In the genomic region with DNA sequence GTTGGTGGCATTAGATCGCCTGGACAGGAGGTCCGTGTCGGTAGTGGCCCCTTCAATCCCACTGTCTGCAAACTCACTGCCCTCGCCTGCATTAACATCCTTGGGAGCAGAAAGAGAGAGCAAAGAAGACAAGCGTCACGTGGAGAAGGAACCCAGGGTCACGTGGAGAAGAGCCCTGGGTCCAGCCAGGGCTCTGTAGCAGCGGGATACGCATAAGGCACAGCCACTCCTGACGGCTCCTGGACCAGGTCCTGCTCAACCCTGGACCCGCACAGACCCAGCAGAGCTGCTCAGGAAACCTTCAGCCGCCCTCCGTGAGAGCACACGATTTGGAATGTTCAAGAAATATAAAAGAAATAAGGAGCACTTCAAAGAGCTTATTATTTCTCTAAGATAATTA, we compare ENCODE assay signal across 2 cellular contexts.
TF ChIP-seq lines count a peak whose summit lies in the region.

No MANE protein-coding gene starts in this region.

TF ChIP-seq in SK-N-SH, 30 proteins besides CTCF, POLR2A, EP300 and RAD21 (continued from another document):
- TF ChIP-seq, protein P1, sequence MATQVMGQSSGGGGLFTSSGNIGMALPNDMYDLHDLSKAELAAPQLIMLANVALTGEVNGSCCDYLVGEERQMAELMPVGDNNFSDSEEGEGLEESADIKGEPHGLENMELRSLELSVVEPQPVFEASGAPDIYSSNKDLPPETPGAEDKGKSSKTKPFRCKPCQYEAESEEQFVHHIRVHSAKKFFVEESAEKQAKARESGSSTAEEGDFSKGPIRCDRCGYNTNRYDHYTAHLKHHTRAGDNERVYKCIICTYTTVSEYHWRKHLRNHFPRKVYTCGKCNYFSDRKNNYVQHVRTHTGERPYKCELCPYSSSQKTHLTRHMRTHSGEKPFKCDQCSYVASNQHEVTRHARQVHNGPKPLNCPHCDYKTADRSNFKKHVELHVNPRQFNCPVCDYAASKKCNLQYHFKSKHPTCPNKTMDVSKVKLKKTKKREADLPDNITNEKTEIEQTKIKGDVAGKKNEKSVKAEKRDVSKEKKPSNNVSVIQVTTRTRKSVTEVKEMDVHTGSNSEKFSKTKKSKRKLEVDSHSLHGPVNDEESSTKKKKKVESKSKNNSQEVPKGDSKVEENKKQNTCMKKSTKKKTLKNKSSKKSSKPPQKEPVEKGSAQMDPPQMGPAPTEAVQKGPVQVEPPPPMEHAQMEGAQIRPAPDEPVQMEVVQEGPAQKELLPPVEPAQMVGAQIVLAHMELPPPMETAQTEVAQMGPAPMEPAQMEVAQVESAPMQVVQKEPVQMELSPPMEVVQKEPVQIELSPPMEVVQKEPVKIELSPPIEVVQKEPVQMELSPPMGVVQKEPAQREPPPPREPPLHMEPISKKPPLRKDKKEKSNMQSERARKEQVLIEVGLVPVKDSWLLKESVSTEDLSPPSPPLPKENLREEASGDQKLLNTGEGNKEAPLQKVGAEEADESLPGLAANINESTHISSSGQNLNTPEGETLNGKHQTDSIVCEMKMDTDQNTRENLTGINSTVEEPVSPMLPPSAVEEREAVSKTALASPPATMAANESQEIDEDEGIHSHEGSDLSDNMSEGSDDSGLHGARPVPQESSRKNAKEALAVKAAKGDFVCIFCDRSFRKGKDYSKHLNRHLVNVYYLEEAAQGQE (IDR thresholded peaks at IDR 0.05; ENCODE audit: low read depth, low read length): no peak
- no peak for TF ChIP-seq FOXJ3 (CRISPR knock-in tag; IDR thresholded peaks at IDR 0.05)
- TF ChIP-seq RXRA (IDR thresholded peaks at IDR 0.05; ENCODE audit: borderline replicate concordance, low read depth): no peak
- TF ChIP-seq MXI1 (IDR thresholded peaks at IDR 0.05; ENCODE audit: low read depth, low read length): no peak
- TF ChIP-seq, protein P2, sequence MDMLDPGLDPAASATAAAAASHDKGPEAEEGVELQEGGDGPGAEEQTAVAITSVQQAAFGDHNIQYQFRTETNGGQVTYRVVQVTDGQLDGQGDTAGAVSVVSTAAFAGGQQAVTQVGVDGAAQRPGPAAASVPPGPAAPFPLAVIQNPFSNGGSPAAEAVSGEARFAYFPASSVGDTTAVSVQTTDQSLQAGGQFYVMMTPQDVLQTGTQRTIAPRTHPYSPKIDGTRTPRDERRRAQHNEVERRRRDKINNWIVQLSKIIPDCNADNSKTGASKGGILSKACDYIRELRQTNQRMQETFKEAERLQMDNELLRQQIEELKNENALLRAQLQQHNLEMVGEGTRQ (IDR thresholded peaks at IDR 0.05; ENCODE audit: borderline replicate concordance, low read depth, low read length): no peak
- no peak for TF ChIP-seq JUND (IDR thresholded peaks at IDR 0.05)
- no peak for TF ChIP-seq SIN3A (IDR thresholded peaks at IDR 0.05; ENCODE audit: borderline replicate concordance, low read depth, low read length)
- TF ChIP-seq, protein P3, sequence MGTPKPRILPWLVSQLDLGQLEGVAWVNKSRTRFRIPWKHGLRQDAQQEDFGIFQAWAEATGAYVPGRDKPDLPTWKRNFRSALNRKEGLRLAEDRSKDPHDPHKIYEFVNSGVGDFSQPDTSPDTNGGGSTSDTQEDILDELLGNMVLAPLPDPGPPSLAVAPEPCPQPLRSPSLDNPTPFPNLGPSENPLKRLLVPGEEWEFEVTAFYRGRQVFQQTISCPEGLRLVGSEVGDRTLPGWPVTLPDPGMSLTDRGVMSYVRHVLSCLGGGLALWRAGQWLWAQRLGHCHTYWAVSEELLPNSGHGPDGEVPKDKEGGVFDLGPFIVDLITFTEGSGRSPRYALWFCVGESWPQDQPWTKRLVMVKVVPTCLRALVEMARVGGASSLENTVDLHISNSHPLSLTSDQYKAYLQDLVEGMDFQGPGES (IDR thresholded peaks at IDR 0.05; ENCODE audit: low read depth, low read length): no peak

TF ChIP-seq in SK-N-SH treated with all-trans-retinoic acid at 6 μM for 48 hours, 23 proteins besides CTCF, POLR2A, EP300 and RAD21 (continued from another document):
- TF ChIP-seq PATZ1 (CRISPR knock-in tag; IDR thresholded peaks at IDR 0.05; ENCODE audit: borderline replicate concordance) (no peak), SNAI2 (CRISPR knock-in tag; IDR thresholded peaks at IDR 0.05) (no peak), TSHZ2 (CRISPR knock-in tag; IDR thresholded peaks at IDR 0.05) (no peak)
